26 cellular contexts compared by ENCODE assay signal in the genomic region with DNA sequence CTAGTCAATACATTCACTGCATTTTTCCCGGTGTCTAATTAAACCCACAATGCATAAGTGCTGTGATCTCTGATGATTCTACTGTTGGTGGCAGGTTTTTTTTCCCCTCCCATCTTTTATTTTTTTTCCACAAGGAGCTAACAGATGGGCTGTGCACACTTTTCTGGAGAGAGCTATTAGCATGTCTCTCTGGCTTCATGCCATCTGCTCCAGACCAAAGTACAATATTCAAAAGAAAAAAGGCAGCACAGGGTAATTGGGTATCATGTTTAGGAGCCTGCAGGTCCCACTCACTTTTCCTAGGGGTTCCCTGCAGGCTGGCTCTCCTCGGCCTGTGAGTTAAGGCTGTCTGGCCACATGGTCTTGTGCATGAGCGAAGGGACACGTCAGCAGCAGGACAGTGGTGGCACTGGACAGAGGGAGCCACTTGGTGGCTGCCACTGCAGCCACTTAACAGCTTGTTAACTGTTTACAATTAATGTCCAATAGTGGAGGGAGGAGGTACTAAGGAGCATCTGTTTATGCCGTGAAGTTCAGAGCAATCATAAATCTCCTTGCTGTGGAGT. TPM values are rescaled to one million over a fixed set of nuclear protein-coding genes. Genes with fewer than 3 reads are reported as not detected.
A peak's percentile ranks its signal among the peaks of the same experiment; 100 is the strongest.
DNase-seq lines count a peak whose midpoint lies in the region; ATAC-seq and TF ChIP-seq lines count a peak whose summit lies in the region.
"Had no signal": no experiment of that assay in that cellular context is flagged by ENCODE, and none has a peak within 500 bp of the region (broad histone marks: within the 10 kb centered on the region; RNA-seq: fewer than 3 reads in every experiment).

No MANE protein-coding gene starts in this region.

- H3K18ac ChIP-seq in neuronal stem cell (ENCODE audit: low read length), result no peak overlapping the region

- H3K36me3 ChIP-seq in gastrocnemius medialis (no peaks in the 10 kb centered on the region), neuronal stem cell (replicated peaks in 1 of 2; ENCODE audit: control insufficient read depth in 2 of 2, insufficient read depth in 2 of 2, low read length in 2 of 2) (no peaks in the 10 kb centered on the region)
- H3K36me3 ChIP-seq: heart right ventricle, Peyer's patch had no signal

- no peak overlapping the region for H3K4ac ChIP-seq in neuronal stem cell (ENCODE audit: low read length)

- ATAC-seq in gastrocnemius medialis (no peak), HG03139 (IDR thresholded peaks at IDR 0.05; ENCODE audit: unreplicated experiment) (no peak), GM21447 (IDR thresholded peaks at IDR 0.05; ENCODE audit: unreplicated experiment) (no peak)
- ATAC-seq: activated CD8-positive, alpha-beta memory T cell treated with anti-CD3 and anti-CD28 coated beads, Interleukin-2, amount 10 ng/mL, durations not matched to agents 7 days and 5 days; heart right ventricle; left colon; naive thymus-derived CD4-positive, alpha-beta T cell; right cardiac atrium had no signal

- H3K79me1 ChIP-seq in neuronal stem cell (ENCODE audit: low read depth, low read length), result no peaks in the 10 kb centered on the region

- no peak overlapping the region for H2BK120ac ChIP-seq in neuronal stem cell (ENCODE audit: low read depth, low read length)

- H3K4me1 ChIP-seq in gastrocnemius medialis (no peaks in the 10 kb centered on the region), neuronal stem cell (ENCODE audit: control insufficient read depth in 2 of 2, insufficient read depth in 1 of 2, low read depth in 1 of 2, low read length in 2 of 2) (peaks cover 10 to 12% of the 10 kb centered on the region in 2 donors)
- H3K4me1 ChIP-seq: heart right ventricle, Peyer's patch had no signal

- no peak overlapping the region for H3K9ac ChIP-seq in neuronal stem cell (ENCODE audit: low read depth, low read length, poor library complexity)

- H3K4me2 ChIP-seq in neuronal stem cell (ENCODE audit: insufficient read depth, low read length, poor library complexity, severe bottlenecking), result no peak overlapping the region

- no peaks in the 10 kb centered on the region for H3K27me3 ChIP-seq in gastrocnemius medialis
- no peaks in the 10 kb centered on the region for H3K27me3 ChIP-seq in neuronal stem cell (ENCODE audit: control insufficient read depth in 3 of 3, insufficient read depth in 3 of 3, low read depth in 1 of 3, low read length in 3 of 3)
- H3K27me3 ChIP-seq: heart right ventricle, Peyer's patch had no signal

- in situ Hi-C loops in gastrocnemius medialis (cut with MboI; ENCODE audit: low sequenced_read_pairs in 4 of 4), result no loop called here

- DNase-seq in NCI-H1105 treated with DMSO at 0.1 percent for 48 hours (lab: John Stamatoyannopoulos, UW) (peak; percentile 93), NCI-H187 treated with DMSO at 0.1 percent for 48 hours (lab: John Stamatoyannopoulos, UW) (peak; percentile 72), NCI-H524 (lab: John Stamatoyannopoulos, UW) (peak; percentile 87 to 95), left kidney (ENCODE audit: low read depth, low spot score) (peak; percentile 73), gastrocnemius medialis (no peak), neuronal stem cell (ENCODE audit: low spot score) (no peak)
- DNase-seq: activated CD4-positive, alpha-beta T cell treated with anti-CD3 and anti-CD28 coated beads, Interleukin-2, amount 10 ng/mL, durations not matched to agents 24 days and 14 days; activated CD8-positive, alpha-beta memory T cell treated with anti-CD3 and anti-CD28 coated beads, Interleukin-2, amount 10 ng/mL, durations not matched to agents 7 days and 5 days; CD4-positive, alpha-beta memory T cell; DMS79 treated with DMSO at 0.1 percent for 48 hours; heart right ventricle; left colon; naive thymus-derived CD4-positive, alpha-beta T cell; NK-92 treated with Interleukin-12 subunit alpha and Interleukin-12 subunit beta, amount 100 ng/mL, for 24 hours; Peyer's patch; right cardiac atrium; stimulated activated CD4-positive, alpha-beta T cell treated with anti-CD3 and anti-CD28 coated beads, Interleukin-15, amount 100 ng/mL, for 24 hours; trophoblast cell had no signal

- no peak overlapping the region for H2BK15ac ChIP-seq in neuronal stem cell (ENCODE audit: low read length)

- no peak for TF ChIP-seq CTCF in gastrocnemius medialis (IDR thresholded peaks at IDR 0.05 in 4 of 5, conservative IDR thresholded peaks at IDR 0.05 in 1 of 5)

- no peak overlapping the region for H3K14ac ChIP-seq in neuronal stem cell (ENCODE audit: low read length)

- H2AFZ ChIP-seq in neuronal stem cell (ENCODE audit: low read length), result no peak overlapping the region

- WGBS in neuronal stem cell (ENCODE audit: extremely low coverage in 2 of 2, insufficient read length in 2 of 2, insufficient replicate concordance in 1 of 2), 2 donors, result no CpG with 5 or more reads among the region's 5 CpGs

- H3K9me3 ChIP-seq in gastrocnemius medialis (no peaks in the 10 kb centered on the region), neuronal stem cell (replicated peaks in 1 of 2; ENCODE audit: control insufficient read depth in 2 of 2, insufficient read depth in 1 of 2, low read depth in 1 of 2, low read length in 2 of 2) (no peaks in the 10 kb centered on the region)
- H3K9me3 ChIP-seq: heart right ventricle, Peyer's patch had no signal

- H2BK12ac ChIP-seq in neuronal stem cell (ENCODE audit: low read length), result no peak overlapping the region

- no peak overlapping the region for H4K91ac ChIP-seq in neuronal stem cell (ENCODE audit: low read depth, low read length, poor library complexity)

- no peak overlapping the region for H2AK5ac ChIP-seq in neuronal stem cell (ENCODE audit: low read depth, low read length)

- no peak overlapping the region for H2BK5ac ChIP-seq in neuronal stem cell (ENCODE audit: low read length)

- H3K23ac ChIP-seq in neuronal stem cell (ENCODE audit: low read depth, low read length, poor library complexity), result no peak overlapping the region

- H3K27ac ChIP-seq in gastrocnemius medialis (no peak overlapping the region), neuronal stem cell (replicated peaks; ENCODE audit: low read length) (no peak overlapping the region)
- H3K27ac ChIP-seq: heart right ventricle, Peyer's patch had no signal

- intact Hi-C loops in gastrocnemius medialis (cut with DNase I; ENCODE audit: low total_unique reads), result no loop called here

- no peak overlapping the region for H4K8ac ChIP-seq in neuronal stem cell (ENCODE audit: low read depth, low read length)

- TF ChIP-seq POLR2A in gastrocnemius medialis (IDR thresholded peaks at IDR 0.05), result no peak

- H3K4me3 ChIP-seq in gastrocnemius medialis, result no peak overlapping the region
- no peak overlapping the region for H3K4me3 ChIP-seq in neuronal stem cell (ENCODE audit: low read length in 2 of 2)
- H3K4me3 ChIP-seq: heart right ventricle, Peyer's patch had no signal

RNA-seq across cellular contexts. Expression of a gene that starts 53.5 kb away (rescaled TPM):
- total RNA-seq in gastrocnemius medialis, result 1 to 10 TPM in 1 of 4 donors, under 1 TPM in 1, not detected in 2; 0.68 to 1.5 TPM
- polyA plus RNA-seq in neuronal stem cell (2013, experiment 1 of 2), result not detected
- polyA plus RNA-seq in neuronal stem cell (2013, experiment 2 of 2), result not detected
- total RNA-seq: activated CD4-positive, alpha-beta T cell treated with anti-CD3 and anti-CD28 coated beads, Interleukin-2, amount 10 ng/mL, durations not matched to agents 24 days and 14 days; activated CD8-positive, alpha-beta memory T cell treated with anti-CD3 and anti-CD28 coated beads, Interleukin-2, amount 10 ng/mL, durations not matched to agents 7 days and 5 days; cardiac septum; CD4-positive, alpha-beta memory T cell; dermis microvascular lymphatic vessel endothelial cell; heart right ventricle; left colon; LHCN-M2; mesenteric fat pad; naive thymus-derived CD4-positive, alpha-beta T cell; osteocyte; Peyer's patch; right cardiac atrium; SK-MEL-5 had no signal
- polyA plus RNA-seq: CD4-positive, alpha-beta memory T cell; heart right ventricle; naive thymus-derived CD4-positive, alpha-beta T cell; right cardiac atrium had no signal

Comparison
In these comparisons a context has a peak if more than half of its experiments do, and no peak if none do; other contexts are left out.
1. DNase-seq: peak in NCI-H1105 treated with DMSO at 0.1 percent for 48 hours (single experiment), NCI-H187 treated with DMSO at 0.1 percent for 48 hours (single experiment), NCI-H524 (2 of 2) and left kidney (single experiment); none in gastrocnemius medialis (0 of 2) and neuronal stem cell (single experiment).